ENCODE assay signal across 1 cellular context in the genomic region with DNA sequence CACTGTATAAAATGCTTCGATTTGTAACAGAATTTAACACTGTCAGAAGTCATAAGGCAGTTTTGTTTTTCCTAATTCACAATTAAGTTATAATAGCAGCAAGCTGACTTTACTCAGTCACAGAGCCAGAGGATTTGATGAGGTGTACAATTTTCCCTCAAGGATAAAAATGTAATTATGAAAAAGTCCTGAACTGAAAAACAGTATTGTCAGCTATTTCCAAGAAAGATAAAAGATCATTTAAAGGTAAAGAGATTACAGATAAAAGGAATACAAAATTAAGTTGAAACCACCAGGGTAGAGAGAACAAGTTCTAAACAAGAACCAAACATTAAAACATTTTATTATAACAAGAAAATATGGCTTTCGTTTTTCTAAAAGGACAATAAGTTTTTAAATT.
A peak's percentile ranks its signal among the peaks of the same experiment; 100 is the strongest.
TF ChIP-seq lines count a peak whose summit lies in the region.

No MANE protein-coding gene starts in this region.

TF ChIP-seq in K562, 482 proteins besides CTCF, POLR2A, EP300 and RAD21 (continued from another document):
- TF ChIP-seq ZNF316 (IDR thresholded peaks at IDR 0.05): peak; percentile 31; the same call in 1 of the 2 replicates
